Comparison of ENCODE assay signal across 27 cellular contexts in genomic region chr1:59604191-59604590, GRCh38.
DNase-seq lines count a peak whose midpoint lies in the region; ATAC-seq, FAIRE-seq and TF ChIP-seq lines count a peak whose summit lies in the region.
"Had no signal": no experiment of that assay in that cellular context is flagged by ENCODE, and none has a peak within 500 bp of the region (broad histone marks: within the 10 kb centered on the region; RNA-seq: fewer than 3 reads in every experiment).

No MANE protein-coding gene starts in this region.

- no TSS peak for BruUV-seq in endothelial cell of umbilical vein (replicated peaks; lab: Mats Ljungman, UMichigan)

- H3K4me1 ChIP-seq in SJCRH30: peaks cover 65% of the 10 kb centered on the region
- H3K4me1 ChIP-seq in endothelial cell of umbilical vein (ENCODE audit: control insufficient read depth, extremely low read depth, insufficient read depth, low read length): no peaks in the 10 kb centered on the region
- H3K4me1 ChIP-seq in stomach smooth muscle (ENCODE audit: control insufficient read depth, insufficient read depth, low read length): peaks cover 30% of the 10 kb centered on the region
- H3K4me1 ChIP-seq: Caco-2, gastroesophageal sphincter, tibial artery had no signal

- peaks cover 22% of the 10 kb centered on the region for H3K36me3 Mint-ChIP-seq in nephron progenitor cell (ENCODE audit: low read depth)

- DNase-seq in SJCRH30: no peak
- DNase-seq in endothelial cell of umbilical vein (ENCODE audit: low read depth, low spot score): no peak
- peak; percentile 24 for DNase-seq in myocyte (ENCODE audit: low read depth)
- DNase-seq in nephron progenitor cell: no peak
- no peak for DNase-seq in dorsolateral prefrontal cortex
- DNase-seq: activated CD4-positive, alpha-beta T cell treated with anti-CD3 and anti-CD28 coated beads for 48 hours; activated T-cell treated with anti-CD3 and anti-CD28 coated beads, Interleukin-2, amount 50 U/mL, for 48 hours; C1 segment of cervical spinal cord; Caco-2; DMS79 treated with DMSO at 0.1 percent for 48 hours; effector memory CD4-positive, alpha-beta T cell; mesenchymal stem cell; MM.1S; NCI-H1417 treated with DMSO at 0.1 percent for 48 hours; NCI-H446; small intestine; tibial artery had no signal

- intact Hi-C loops in endothelial cell of umbilical vein (cut with micrococcal nuclease): no loop called here
- intact Hi-C loops in dorsolateral prefrontal cortex (cut with DNase I): no loop called here

- no peak overlapping the region for H3K4me2 ChIP-seq in endothelial cell of umbilical vein (ENCODE audit: insufficient read depth, low read length)
- H3K4me2 ChIP-seq: hepatocyte had no signal

- peaks cover 21% of the 10 kb centered on the region for H3K9me3 Mint-ChIP-seq in nephron progenitor cell

- FAIRE-seq in endothelial cell of umbilical vein (lab: Jason Lieb, UNC): peak; percentile 43
- FAIRE-seq: H54, K562, small intestine had no signal

- H3K27me3 ChIP-seq in SJCRH30: no peaks in the 10 kb centered on the region
- H3K27me3 ChIP-seq in endothelial cell of umbilical vein (ENCODE audit: control insufficient read depth in 2 of 2, insufficient read depth in 2 of 2, low read length in 2 of 2): no peaks in the 10 kb centered on the region
- H3K27me3 ChIP-seq in stomach smooth muscle (ENCODE audit: control insufficient read depth in 1 of 2, insufficient read depth in 2 of 2, low read length in 2 of 2): no peaks in the 10 kb centered on the region
- H3K27me3 ChIP-seq in dorsolateral prefrontal cortex: no peaks in the 10 kb centered on the region
- H3K27me3 ChIP-seq: gastroesophageal sphincter, hepatocyte, tibial artery had no signal

- H2AFZ ChIP-seq in endothelial cell of umbilical vein (ENCODE audit: low read depth, low read length): no peak overlapping the region
- H2AFZ ChIP-seq: hepatocyte had no signal

- TF ChIP-seq POLR2A in endothelial cell of umbilical vein (IDR thresholded peaks at IDR 0.05; ENCODE audit: low read depth, low read length): no peak

- ATAC-seq in GM18520 (IDR thresholded peaks at IDR 0.05; ENCODE audit: unreplicated experiment): no peak
- ATAC-seq: gastroesophageal sphincter, K562, left lobe of liver, SK-N-SH treated with all-trans-retinoic acid at 6 μM for 48 hours had no signal

- H4K20me1 ChIP-seq in endothelial cell of umbilical vein (replicated peaks; ENCODE audit: control insufficient read depth, extremely low read depth, insufficient read depth, low read length): no peaks in the 10 kb centered on the region

- H3K27ac ChIP-seq in SJCRH30 (peak overlapping the region; percentile 93; the same call in 1 of the 2 replicates), endothelial cell of umbilical vein (ENCODE audit: insufficient read depth, low read depth, low read length) (no peak overlapping the region), stomach smooth muscle (ENCODE audit: low read length) (peak overlapping the region; percentile 64), dorsolateral prefrontal cortex (no peak overlapping the region)
- H3K27ac ChIP-seq: gastroesophageal sphincter, hepatocyte, tibial artery, VCaP had no signal

- H3K4me3 Mint-ChIP-seq in nephron progenitor cell: no peak overlapping the region
- H3K4me3 Mint-ChIP-seq: stimulated activated naive CD8-positive, alpha-beta T cell treated with anti-CD3 and anti-CD28 coated beads, Interleukin-15, Interleukin-2, amounts not matched to agents 100 ng/mL and 50 ng/mL, for 24 hours had no signal

- CTCF ChIA-PET in endothelial cell of umbilical vein (lab: Charles Lee): no interaction called here

- H3K9me3 ChIP-seq in SJCRH30 (replicated peaks) (peaks cover 4% of the 10 kb centered on the region), endothelial cell of umbilical vein (replicated peaks; ENCODE audit: control insufficient read depth, insufficient read depth, low read length) (no peaks in the 10 kb centered on the region), stomach smooth muscle (ENCODE audit: control insufficient read depth in 2 of 2, low read length in 2 of 2) (no peaks in the 10 kb centered on the region)
- H3K9me3 ChIP-seq: Caco-2, gastroesophageal sphincter, tibial artery had no signal

- H3K79me2 ChIP-seq in endothelial cell of umbilical vein (ENCODE audit: control insufficient read depth, insufficient read depth, low read length): no peaks in the 10 kb centered on the region
- H3K79me2 ChIP-seq: hepatocyte had no signal

- TF ChIP-seq CTCF in endothelial cell of umbilical vein (IDR thresholded peaks at IDR 0.05; ENCODE audit: extremely low read depth in 1 of 2, insufficient read depth in 1 of 2, low read depth in 1 of 2, low read length in 2 of 2) (no peak), nephron progenitor cell (IDR thresholded peaks at IDR 0.05) (no peak), dorsolateral prefrontal cortex (IDR thresholded peaks at IDR 0.05 in 54 of 56, conservative IDR thresholded peaks at IDR 0.05 in 2 of 56; ENCODE audit: low read depth in 1 of 56, partially characterized antibody in 56 of 56) (no peak)

- dilution Hi-C loops in endothelial cell of umbilical vein (cut with MboI; ENCODE audit: extremely low pct_ligation_motif_present, low sequenced_read_pairs): no loop called here

- no peak overlapping the region for H3K9ac ChIP-seq in endothelial cell of umbilical vein (replicated peaks; ENCODE audit: extremely low read depth, insufficient read depth, low read length)
- no peak overlapping the region for H3K9ac ChIP-seq in stomach smooth muscle (ENCODE audit: low read length in 2 of 2)

- no peaks in the 10 kb centered on the region for H3K36me3 ChIP-seq in SJCRH30
- H3K36me3 ChIP-seq in endothelial cell of umbilical vein (ENCODE audit: control insufficient read depth in 2 of 2, extremely low read depth in 1 of 2, insufficient read depth in 2 of 2, low read length in 2 of 2): no peaks in the 10 kb centered on the region
- H3K36me3 ChIP-seq in stomach smooth muscle (ENCODE audit: control insufficient read depth in 2 of 2, insufficient read depth in 2 of 2, low read length in 2 of 2): no peaks in the 10 kb centered on the region

- H3K9me1 ChIP-seq in endothelial cell of umbilical vein (replicated peaks; ENCODE audit: control insufficient read depth, extremely low read depth, insufficient read depth, low read length): no peaks in the 10 kb centered on the region

- no peak overlapping the region for H3K27ac Mint-ChIP-seq in nephron progenitor cell
- H3K27ac Mint-ChIP-seq: stimulated activated naive CD8-positive, alpha-beta T cell treated with anti-CD3 and anti-CD28 coated beads, Interleukin-15, Interleukin-2, amounts not matched to agents 100 ng/mL and 50 ng/mL, for 24 hours had no signal

- POLR2A ChIA-PET in endothelial cell of umbilical vein (lab: Charles Lee): no interaction called here

- H3K27me3 Mint-ChIP-seq in nephron progenitor cell (ENCODE audit: low read depth, poor library complexity): no peaks in the 10 kb centered on the region
- H3K27me3 Mint-ChIP-seq: stimulated activated naive CD8-positive, alpha-beta T cell treated with anti-CD3 and anti-CD28 coated beads, Interleukin-15, Interleukin-2, amounts not matched to agents 100 ng/mL and 50 ng/mL, for 24 hours had no signal

- H3K4me3 ChIP-seq in SJCRH30: no peak overlapping the region
- H3K4me3 ChIP-seq in endothelial cell of umbilical vein (replicated peaks in 1 of 3; ENCODE audit: insufficient read depth in 1 of 3, low read depth in 1 of 3, low read length in 3 of 3): no peak overlapping the region
- H3K4me3 ChIP-seq in stomach smooth muscle (ENCODE audit: low read length in 2 of 2): no peak overlapping the region
- H3K4me3 ChIP-seq in dorsolateral prefrontal cortex: no peak overlapping the region
- H3K4me3 ChIP-seq: gastroesophageal sphincter, hepatocyte, K562, tibial artery had no signal

- no peaks in the 10 kb centered on the region for H3K4me1 Mint-ChIP-seq in nephron progenitor cell

TF ChIP-seq in endothelial cell of umbilical vein, 7 proteins besides CTCF, POLR2A, EP300 and RAD21:
- TF ChIP-seq MAX (IDR thresholded peaks at IDR 0.05; ENCODE audit: insufficient read depth, insufficient read length): no peak
- no peak for TF ChIP-seq EZH2 (IDR thresholded peaks at IDR 0.05; ENCODE audit: borderline replicate concordance, low read depth, low read length, severe bottlenecking)
- no peak for TF ChIP-seq JUN (IDR thresholded peaks at IDR 0.05; ENCODE audit: borderline replicate concordance, insufficient read depth, insufficient read length, low read depth)
- no peak for TF ChIP-seq GATA2 (IDR thresholded peaks at IDR 0.05; ENCODE audit: insufficient read depth, insufficient read length, low read depth, low read length)
- TF ChIP-seq MYC (IDR thresholded peaks at IDR 0.05; ENCODE audit: low read depth, low read length): no peak
- no peak for TF ChIP-seq FOS (IDR thresholded peaks at IDR 0.05; ENCODE audit: borderline replicate concordance, insufficient read depth, low read length)
- TF ChIP-seq POLR2AphosphoS5 (IDR thresholded peaks at IDR 0.05; ENCODE audit: insufficient read depth, low read depth, low read length): no peak

Comparison
In these comparisons a context has a peak if more than half of its experiments do, and no peak if none do; other contexts are left out.
1. H3K27ac ChIP-seq: peak in SJCRH30 (single experiment) and stomach smooth muscle (single experiment); none in endothelial cell of umbilical vein (single experiment) and dorsolateral prefrontal cortex (0 of 59).